Comparison of ENCODE assay signal across 16 cellular contexts in the genomic region with DNA sequence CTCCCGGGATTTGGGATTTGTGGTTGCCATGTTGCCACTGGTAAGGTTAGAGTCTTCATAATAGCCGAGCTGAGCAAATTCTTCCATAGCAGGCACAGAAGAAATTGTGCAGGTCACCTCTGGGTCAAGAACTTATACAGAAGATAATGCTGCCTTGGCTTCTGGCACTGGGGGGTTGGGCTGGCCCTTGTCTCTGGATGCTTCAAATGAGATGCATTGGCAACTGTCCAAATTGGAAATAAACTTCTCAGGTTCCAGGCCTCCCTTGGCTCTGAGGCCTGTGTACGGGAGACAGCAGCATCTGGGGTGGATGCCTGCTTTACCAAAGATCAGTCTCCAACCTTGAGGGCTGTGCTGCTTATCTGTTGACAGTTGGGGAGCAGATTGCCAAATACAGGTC. TPM values are rescaled to one million over a fixed set of nuclear protein-coding genes. Genes with fewer than 3 reads are reported as not detected.
DNase-seq lines count a peak whose midpoint lies in the region; TF ChIP-seq lines count a peak whose summit lies in the region.
"Had no signal": no experiment of that assay in that cellular context is flagged by ENCODE, and none has a peak within 500 bp of the region (broad histone marks: within the 10 kb centered on the region; RNA-seq: fewer than 3 reads in every experiment).

No MANE protein-coding gene starts in this region.

- H2BK12ac ChIP-seq in trophoblast cell (ENCODE audit: low read length): no peak overlapping the region

- H4K12ac ChIP-seq in trophoblast cell (ENCODE audit: low read depth, low read length): no peak overlapping the region

- H3K36me3 ChIP-seq in hepatocyte (replicated peaks; ENCODE audit: insufficient read depth, low read depth): no peaks in the 10 kb centered on the region
- no peaks in the 10 kb centered on the region for H3K36me3 ChIP-seq in trophoblast cell (ENCODE audit: control insufficient read depth in 1 of 2, insufficient read depth in 2 of 2, low read length in 2 of 2)
- H3K36me3 ChIP-seq: ovary, SJSA1 had no signal

- H4K20me1 ChIP-seq in hepatocyte (ENCODE audit: insufficient read depth, poor library complexity, severe bottlenecking): peaks cover 29% of the 10 kb centered on the region

- no peak overlapping the region for H3K23ac ChIP-seq in trophoblast cell (ENCODE audit: low read length)

- H3K9me2 ChIP-seq in hepatocyte (replicated peaks; ENCODE audit: insufficient read depth): no peaks in the 10 kb centered on the region

- no peak overlapping the region for H3K4me3 ChIP-seq in hepatocyte
- no peak overlapping the region for H3K4me3 ChIP-seq in trophoblast cell (ENCODE audit: low read depth, low read length)
- H3K4me3 ChIP-seq in lower leg skin (ENCODE audit: low read depth, poor library complexity, severe bottlenecking): no peak overlapping the region
- H3K4me3 ChIP-seq: ovary, SJSA1 had no signal

- TF ChIP-seq POLR2A in lower leg skin (IDR thresholded peaks at IDR 0.05): no peak

- intact Hi-C loops in lower leg skin (cut with DNase I; ENCODE audit: low total_unique reads): no loop called here

- H3K4me1 ChIP-seq in hepatocyte (ENCODE audit: insufficient read depth) (peaks cover 13% of the 10 kb centered on the region), trophoblast cell (ENCODE audit: control insufficient read depth in 1 of 2, insufficient read depth in 2 of 2, low read length in 2 of 2) (peaks cover 0 to 3% of the 10 kb centered on the region in 2 experiments)
- H3K4me1 ChIP-seq: SJSA1 had no signal

- H3K18ac ChIP-seq in trophoblast cell (ENCODE audit: low read length): no peak overlapping the region

- H3K9me3 ChIP-seq in hepatocyte (ENCODE audit: low read depth) (no peaks in the 10 kb centered on the region), trophoblast cell (ENCODE audit: insufficient read depth, low read depth, low read length) (no peaks in the 10 kb centered on the region)
- H3K9me3 ChIP-seq: ovary, SJSA1 had no signal

- peak; percentile 3 for DNase-seq in NCI-H1092 (lab: John Stamatoyannopoulos, UW)
- no peak for DNase-seq in NCI-H1092 treated with DMSO at 0.1 percent for 48 hours (lab: John Stamatoyannopoulos, UW)
- peak; percentile 55 for DNase-seq in M059J (ENCODE audit: low read depth)
- peak; percentile 91 to 97 for DNase-seq in NCI-H524 (lab: John Stamatoyannopoulos, UW)
- DNase-seq in hepatocyte (ENCODE audit: low spot score): peak; percentile 32
- DNase-seq in trophoblast cell: no peak
- no peak for DNase-seq in lower leg skin (ENCODE audit: low spot score in 2 of 2)
- no peak for DNase-seq in activated CD4-positive, CD25-positive, alpha-beta regulatory T cell (lab: John Stamatoyannopoulos, UW)
- DNase-seq: activated CD8-positive, alpha-beta T cell treated with anti-CD3 and anti-CD28 coated beads for 36 hours; CD4-positive, alpha-beta memory T cell; dermis blood vessel endothelial cell; H7; ovary; stimulated activated CD4-positive, alpha-beta T cell treated with anti-CD3 and anti-CD28 coated beads, Interleukin-12 subunit alpha, Interleukin-12 subunit beta, amount 100 ng/mL, for 4 hours had no signal

- H2AK5ac ChIP-seq in trophoblast cell (ENCODE audit: low read length): no peak overlapping the region

- no peak overlapping the region for H4K91ac ChIP-seq in trophoblast cell (ENCODE audit: low read depth, low read length)

- 45% methylated on average over 3 of the region's 3 CpGs for WGBS in hepatocyte (ENCODE audit: low lambda C conversion rate, missing lambda C conversion rate)
- WGBS in trophoblast cell (ENCODE audit: extremely low coverage, insufficient coverage, insufficient read length): no CpG with 5 or more reads among the region's 3 CpGs
- 97% methylated on average over 3 of the region's 3 CpGs for WGBS in lower leg skin, 2 donors

- H3K14ac ChIP-seq in trophoblast cell (ENCODE audit: low read length): no peak overlapping the region

- H3K4ac ChIP-seq in trophoblast cell (ENCODE audit: low read depth, low read length): no peak overlapping the region

- H3K9ac ChIP-seq in trophoblast cell (ENCODE audit: low read length): no peak overlapping the region

- H2BK5ac ChIP-seq in trophoblast cell (ENCODE audit: low read depth, low read length, poor library complexity): no peak overlapping the region

- H2BK120ac ChIP-seq in trophoblast cell (ENCODE audit: insufficient read depth, low read length, poor library complexity): no peak overlapping the region

- no peaks in the 10 kb centered on the region for H3K79me1 ChIP-seq in trophoblast cell (ENCODE audit: low read length)

- no peak overlapping the region for H4K8ac ChIP-seq in trophoblast cell (ENCODE audit: low read depth, low read length)

- H3K79me2 ChIP-seq in hepatocyte: peaks cover 100% of the 10 kb centered on the region
- H3K79me2 ChIP-seq in trophoblast cell (ENCODE audit: control insufficient read depth, insufficient read depth, low read length, poor library complexity): no peaks in the 10 kb centered on the region

- H3K4me2 ChIP-seq in hepatocyte: no peak overlapping the region
- H3K4me2 ChIP-seq in trophoblast cell (ENCODE audit: low read length): no peak overlapping the region

- H2AFZ ChIP-seq in hepatocyte (no peak overlapping the region), trophoblast cell (ENCODE audit: insufficient read depth, low read length, poor library complexity) (no peak overlapping the region)

- TF ChIP-seq CTCF in hepatocyte (IDR thresholded peaks at IDR 0.05; ENCODE audit: poor library complexity) (no peak), lower leg skin (IDR thresholded peaks at IDR 0.05) (no peak)

- no peaks in the 10 kb centered on the region for H3K27me3 ChIP-seq in hepatocyte
- no peaks in the 10 kb centered on the region for H3K27me3 ChIP-seq in trophoblast cell (ENCODE audit: insufficient read depth, low read length)
- H3K27me3 ChIP-seq: ovary, SJSA1 had no signal

- H3K27ac ChIP-seq in hepatocyte (peak overlapping the region; percentile 7), trophoblast cell (ENCODE audit: low read depth, low read length) (no peak overlapping the region)
- H3K27ac ChIP-seq: HL-60, ovary, SJSA1 had no signal

RNA-seq across cellular contexts. Expression of gene MYO6, which starts 26.2 kb away (rescaled TPM):
- 2.2 and 8.2 TPM in 2 replicates for total RNA-seq in M059J (2014; rRNA removed; shearing (Covaris generic))
- total RNA-seq in hepatocyte (68.4 and 71.1 TPM in 2 replicates), lower leg skin (10 to 100 TPM; 26.1 to 38.0 (median 34.8) TPM)
- 39.8 and 56.3 TPM in 2 replicates for polyA plus RNA-seq in hepatocyte
- 73.1 and 74.5 TPM in 2 replicates for polyA plus RNA-seq in trophoblast cell (2013)

Comparison
In these comparisons a context has a peak if more than half of its experiments do, and no peak if none do; other contexts are left out.
1. DNase-seq: peak in NCI-H1092 (single experiment), M059J (single experiment), NCI-H524 (2 of 2) and hepatocyte (single experiment); none in NCI-H1092 treated with DMSO at 0.1 percent for 48 hours (single experiment), trophoblast cell (0 of 2), lower leg skin (0 of 2) and activated CD4-positive, CD25-positive, alpha-beta regulatory T cell (0 of 4).